In genomic region chr9:124485936-124486335, GRCh38 we compare ENCODE assay signal across 1 cellular context.
TF ChIP-seq lines count a peak whose summit lies in the region.

No MANE protein-coding gene starts in this region.

TF ChIP-seq in HepG2, 621 proteins besides CTCF, POLR2A, EP300 and RAD21:
- 0 out of 2 replicates have a peak, but pooled peaks have one; percentile 4 for TF ChIP-seq AKAP8 (CRISPR knock-in tag; IDR thresholded peaks at IDR 0.05)
- no peak for TF ChIP-seq RFXAP (CRISPR knock-in tag; IDR thresholded peaks at IDR 0.05; ENCODE audit: borderline replicate concordance)
